ENCODE assay signal across 11 cellular contexts in the genomic region with DNA sequence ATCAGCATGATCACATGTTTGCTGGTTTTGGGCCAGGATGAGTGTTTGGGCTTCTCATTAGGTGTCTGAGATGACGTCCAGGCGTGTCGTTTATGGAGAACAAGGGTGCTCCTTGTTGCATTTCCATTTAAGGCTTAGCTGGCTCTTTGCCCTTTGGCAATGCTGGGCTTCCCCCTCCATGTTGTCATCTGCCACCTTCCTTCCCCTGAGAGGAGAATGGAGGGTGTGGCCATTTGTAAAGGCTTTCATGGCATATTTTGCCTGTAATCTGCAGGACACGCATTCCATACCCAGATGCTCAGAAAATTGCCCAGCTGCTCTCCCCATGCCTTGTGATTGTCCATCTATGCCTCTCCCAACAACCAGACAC. TPM values are rescaled to one million over a fixed set of nuclear protein-coding genes. Genes with fewer than 3 reads are reported as not detected.
A peak's percentile ranks its signal among the peaks of the same experiment; 100 is the strongest.
DNase-seq lines count a peak whose midpoint lies in the region; ATAC-seq, FAIRE-seq and TF ChIP-seq lines count a peak whose summit lies in the region.
"Had no signal": no experiment of that assay in that cellular context is flagged by ENCODE, and none has a peak within 500 bp of the region (broad histone marks: within the 10 kb centered on the region; RNA-seq: fewer than 3 reads in every experiment).

No MANE protein-coding gene starts in this region.

- H3K36me3 ChIP-seq in KMS-11 (ENCODE audit: insufficient read depth) = no peaks in the 10 kb centered on the region

- peak overlapping the region; percentile 74 for H3K27ac ChIP-seq in KMS-11
- H3K27ac ChIP-seq: SK-N-MC had no signal

- ATAC-seq in left ventricle myocardium superior = peak; percentile 48
- ATAC-seq in activated CD4-positive, CD25-positive, alpha-beta regulatory T cell treated with anti-CD3 and anti-CD28 coated beads, Interleukin-2, amount 50 U/mL, for 24 hours = no peak

- H3K4me1 ChIP-seq in KMS-11 (ENCODE audit: low read depth, poor library complexity, severe bottlenecking) = peaks cover 34% of the 10 kb centered on the region

- H3K4me3 ChIP-seq in AG10803 (ENCODE audit: low read length) (no peak overlapping the region), KMS-11 (IDR thresholded peaks at IDR 0.05; ENCODE audit: insufficient read depth, low read depth, low read length) (no peak overlapping the region)
- H3K4me3 ChIP-seq: SK-N-MC had no signal

- H3K79me2 ChIP-seq in KMS-11 (ENCODE audit: insufficient read depth, low read depth) = no peaks in the 10 kb centered on the region

- no peaks in the 10 kb centered on the region for H3K27me3 ChIP-seq in KMS-11 (ENCODE audit: insufficient read depth, low read depth)

- H4K20me1 ChIP-seq in KMS-11 (ENCODE audit: insufficient read depth) = no peaks in the 10 kb centered on the region

- no peak for TF ChIP-seq POLR2A in GM12891 (IDR thresholded peaks at IDR 0.05; ENCODE audit: low read depth, low read length)

- no peak overlapping the region; the same call in 1 of the 2 replicates for H3K9ac ChIP-seq in KMS-11

- intact Hi-C loops in left ventricle myocardium superior (cut with micrococcal nuclease) = no loop called here

- DNase-seq in AG10803 (ENCODE audit: low read depth) (peak; percentile 29), RCC 7860 (ENCODE audit: low spot score) (peak; percentile 31), left ventricle myocardium superior (no peak), GM12891 (ENCODE audit: insufficient read length, low spot score) (no peak), activated gamma-delta T cell treated with Interleukin-2 at 50 U/mL for 16 hours (no peak), AML-193 (lab: John Stamatoyannopoulos, UW) (no peak)
- DNase-seq: CD8-positive, alpha-beta memory T cell had no signal

- no peak for FAIRE-seq in RCC 7860 (lab: Jason Lieb, UNC)
- FAIRE-seq in GM12891 (lab: Jason Lieb, UNC) = no peak

- peak overlapping the region; percentile 48; the same call in 1 of the 2 replicates for H2AFZ ChIP-seq in KMS-11 (ENCODE audit: low read depth)

- H3K4me2 ChIP-seq in KMS-11 = peak overlapping the region; percentile 61

- TF ChIP-seq CTCF in AG10803 (conservative IDR thresholded peaks at IDR 0.05; ENCODE audit: low read length) (no peak), KMS-11 (conservative IDR thresholded peaks at IDR 0.05; ENCODE audit: low read depth, low read length) (no peak)

TF ChIP-seq in GM12891, 5 proteins besides CTCF, POLR2A, EP300 and RAD21:
- no peak for TF ChIP-seq SPI1 (IDR thresholded peaks at IDR 0.05; ENCODE audit: low read depth, low read length)
- no peak for TF ChIP-seq POLR2AphosphoS5 (IDR thresholded peaks at IDR 0.05; ENCODE audit: low read depth, low read length)
- TF ChIP-seq POU2F2 (IDR thresholded peaks at IDR 0.05; ENCODE audit: low read depth, low read length) = no peak
- no peak for TF ChIP-seq TAF1 (IDR thresholded peaks at IDR 0.05; ENCODE audit: low read depth, low read length)
- no peak for TF ChIP-seq PAX5 (IDR thresholded peaks at IDR 0.05; ENCODE audit: insufficient read depth, low read length, severe bottlenecking)

RNA-seq across cellular contexts. Expression of a gene that starts 27.7 kb away (rescaled TPM):
- 0.25 TPM for total RNA-seq in left ventricle myocardium superior
- not detected for polyA plus RNA-seq in GM12891 (2012; ENCODE audit: low read depth, missing spikeins)
- total RNA-seq: CD8-positive, alpha-beta memory T cell; neural crest cell had no signal
- polyA plus RNA-seq: CD8-positive, alpha-beta memory T cell had no signal

Comparison
In these comparisons a context has a peak if more than half of its experiments do, and no peak if none do; other contexts are left out.
1. DNase-seq: peak in AG10803 (single experiment) and RCC 7860 (single experiment); none in left ventricle myocardium superior (single experiment), GM12891 (single experiment), activated gamma-delta T cell treated with Interleukin-2 at 50 U/mL for 16 hours (single experiment) and AML-193 (0 of 2).